ENCODE assay signal across 32 cellular contexts in genomic region chr17:62805234-62805633, GRCh38. TPM values are rescaled to one million over a fixed set of nuclear protein-coding genes. Genes with fewer than 3 reads are reported as not detected.
DNase-seq lines count a peak whose midpoint lies in the region; ATAC-seq and TF ChIP-seq lines count a peak whose summit lies in the region.
"Had no signal": no experiment of that assay in that cellular context is flagged by ENCODE, and none has a peak within 500 bp of the region (broad histone marks: within the 10 kb centered on the region; RNA-seq: fewer than 3 reads in every experiment).

No MANE protein-coding gene starts in this region.

- no peaks in the 10 kb centered on the region for H4K20me1 ChIP-seq in osteoblast (ENCODE audit: insufficient read depth, low read length)

- H3K36me3 Mint-ChIP-seq in HFFc6 (ENCODE audit: low read depth) = no peaks in the 10 kb centered on the region
- H3K36me3 Mint-ChIP-seq: activated naive CD4-positive, alpha-beta T cell treated with anti-CD3 and anti-CD28 coated beads, Interleukin-2, amount 10 ng/mL, durations not matched to agents 7 days and 5 days; brain; natural killer cell had no signal

- H3K4me3 Mint-ChIP-seq in HFFc6 = peak overlapping the region; percentile 74
- H3K4me3 Mint-ChIP-seq: activated CD8-positive, alpha-beta T cell treated with anti-CD3 and anti-CD28 coated beads, Interleukin-2, amount 10 ng/mL, durations not matched to agents 7 days and 5 days; activated naive CD4-positive, alpha-beta T cell treated with anti-CD3 and anti-CD28 coated beads, Interleukin-2, amount 10 ng/mL, durations not matched to agents 7 days and 5 days; activated T-helper 17 cell treated with anti-CD3 and anti-CD28 coated beads, Interleukin-2, amount 50 U/mL, for 72 hours; brain; natural killer cell; T-helper 2 cell treated with Interferon-gamma antibody and Interleukin-4, amounts not matched to agents 5 μg/mL and 100 μg/mL, for 36 hours had no signal

- peak overlapping the region; percentile 75 for H3K27ac ChIP-seq in brain microvascular endothelial cell
- peak overlapping the region; percentile 87 for H3K27ac ChIP-seq in osteoblast (ENCODE audit: low read depth, low read length)
- H3K27ac ChIP-seq: adrenal gland, dorsolateral prefrontal cortex, gastroesophageal sphincter, hepatocyte, psoas muscle, WERI-Rb-1 had no signal

- no peak for TF ChIP-seq CTCF in AG10803 (conservative IDR thresholded peaks at IDR 0.05; ENCODE audit: low read length)
- no peak for TF ChIP-seq CTCF in HFFc6 (IDR thresholded peaks at IDR 0.05)
- no peak for TF ChIP-seq CTCF in brain microvascular endothelial cell (IDR thresholded peaks at IDR 0.05; ENCODE audit: low read depth, low read length, missing control alignments)
- TF ChIP-seq CTCF in osteoblast (IDR thresholded peaks at IDR 0.05; ENCODE audit: extremely low read depth, low read depth, low read length) = no peak

- H3K27me3 ChIP-seq in brain microvascular endothelial cell (replicated peaks) = no peaks in the 10 kb centered on the region
- H3K27me3 ChIP-seq in osteoblast (ENCODE audit: insufficient read depth, low read length) = no peaks in the 10 kb centered on the region
- H3K27me3 ChIP-seq: hepatocyte had no signal

- peaks cover 13% of the 10 kb centered on the region for H3K4me1 ChIP-seq in osteoblast (ENCODE audit: insufficient read depth, low read length)
- H3K4me1 ChIP-seq: psoas muscle had no signal

- peaks cover 3% of the 10 kb centered on the region for H3K27me3 Mint-ChIP-seq in HFFc6 (ENCODE audit: insufficient read depth)

- no peaks in the 10 kb centered on the region for H3K9me3 ChIP-seq in osteoblast (ENCODE audit: low read depth, low read length)
- H3K9me3 ChIP-seq: adrenal gland, gastroesophageal sphincter, HAP-1, psoas muscle had no signal

- no peak overlapping the region for H2AFZ ChIP-seq in osteoblast (ENCODE audit: low read length)
- H2AFZ ChIP-seq: hepatocyte had no signal

- DNase-seq in AG10803 (ENCODE audit: low read depth) = peak; percentile 43
- peak; percentile 40 for DNase-seq in HFFc6
- no peak for DNase-seq in brain microvascular endothelial cell
- peak; percentile 91 for DNase-seq in osteoblast (ENCODE audit: insufficient read length, low spot score, missing footprints)
- no peak for DNase-seq in left ventricle myocardium superior
- no peak for DNase-seq in stimulated activated CD4-positive, alpha-beta T cell treated with anti-CD3 and anti-CD28 coated beads, Interleukin-12 subunit alpha, Interleukin-12 subunit beta, amount 100 ng/mL, for 4 hours
- DNase-seq: ACHN; activated CD4-positive, alpha-beta T cell treated with anti-CD3 and anti-CD28 coated beads for 4 hours; activated CD8-positive, alpha-beta T cell treated with anti-CD3 and anti-CD28 coated beads, Interleukin-2, amount 10 ng/mL, durations not matched to agents 7 days and 5 days; activated naive CD4-positive, alpha-beta T cell treated with anti-CD3 and anti-CD28 coated beads, Interleukin-2, amount 10 ng/mL, durations not matched to agents 7 days and 5 days; cerebellar nuclear complex; DMS153; dorsolateral prefrontal cortex; natural killer cell; NCI-H1048; NCI-H1694; NCI-H446 treated with DMSO at 0.1 percent for 48 hours; nucleus accumbens; psoas muscle; stimulated activated naive CD4-positive, alpha-beta T cell treated with Interleukin-2 at 50 U/mL for 16 hours; WERI-Rb-1 had no signal

- ATAC-seq in left ventricle myocardium superior (no peak), GM18907 (IDR thresholded peaks at IDR 0.05; ENCODE audit: unreplicated experiment) (no peak)
- ATAC-seq: activated CD8-positive, alpha-beta T cell treated with anti-CD3 and anti-CD28 coated beads, Interleukin-2, amount 10 ng/mL, durations not matched to agents 7 days and 5 days; activated T-helper 17 cell treated with anti-CD3 and anti-CD28 coated beads, Interleukin-2, amount 50 U/mL, for 72 hours; gastroesophageal sphincter; natural killer cell; psoas muscle had no signal

- no peaks in the 10 kb centered on the region for H3K9me3 Mint-ChIP-seq in HFFc6
- H3K9me3 Mint-ChIP-seq: activated naive CD4-positive, alpha-beta T cell treated with anti-CD3 and anti-CD28 coated beads, Interleukin-2, amount 10 ng/mL, durations not matched to agents 7 days and 5 days; activated T-helper 17 cell treated with anti-CD3 and anti-CD28 coated beads, Interleukin-2, amount 50 U/mL, for 72 hours; natural killer cell; T-helper 2 cell treated with Interferon-gamma antibody and Interleukin-4, amounts not matched to agents 5 μg/mL and 100 μg/mL, for 36 hours had no signal

- H3K4me1 Mint-ChIP-seq in HFFc6 (ENCODE audit: low read depth) = peaks cover 50% of the 10 kb centered on the region
- H3K4me1 Mint-ChIP-seq: activated naive CD4-positive, alpha-beta T cell treated with anti-CD3 and anti-CD28 coated beads, Interleukin-2, amount 10 ng/mL, durations not matched to agents 7 days and 5 days; natural killer cell had no signal

- H3K4me3 ChIP-seq in AG10803 (ENCODE audit: low read length) (no peak overlapping the region), brain microvascular endothelial cell (ENCODE audit: low read depth, low read length) (no peak overlapping the region), osteoblast (ENCODE audit: insufficient read depth, low read length) (peak overlapping the region; percentile 12)
- H3K4me3 ChIP-seq: adrenal gland, dorsolateral prefrontal cortex, gastroesophageal sphincter, HAP-1, hepatocyte, lung, psoas muscle had no signal

- H3K36me3 ChIP-seq in brain microvascular endothelial cell (replicated peaks) (no peaks in the 10 kb centered on the region), osteoblast (ENCODE audit: insufficient read depth, low read length) (no peaks in the 10 kb centered on the region)
- H3K36me3 ChIP-seq: adrenal gland, gastroesophageal sphincter, HAP-1, WERI-Rb-1 had no signal

- in situ Hi-C loops in brain microvascular endothelial cell (cut with HindIII; ENCODE audit: low pct_ligation_motif_present, low sequenced_read_pairs) = no loop called here

- H3K79me2 ChIP-seq in osteoblast (ENCODE audit: insufficient read depth, low read length) = no peaks in the 10 kb centered on the region
- H3K79me2 ChIP-seq: hepatocyte had no signal

- intact Hi-C loops in left ventricle myocardium superior (cut with micrococcal nuclease) = no loop called here

- peak overlapping the region; percentile 91 for H3K27ac Mint-ChIP-seq in HFFc6
- H3K27ac Mint-ChIP-seq: activated CD8-positive, alpha-beta T cell treated with anti-CD3 and anti-CD28 coated beads, Interleukin-2, amount 10 ng/mL, durations not matched to agents 7 days and 5 days; activated naive CD4-positive, alpha-beta T cell treated with anti-CD3 and anti-CD28 coated beads, Interleukin-2, amount 10 ng/mL, durations not matched to agents 7 days and 5 days; activated T-helper 17 cell treated with anti-CD3 and anti-CD28 coated beads, Interleukin-2, amount 50 U/mL, for 72 hours; brain; natural killer cell; T-helper 2 cell treated with Interferon-gamma antibody and Interleukin-4, amounts not matched to agents 5 μg/mL and 100 μg/mL, for 36 hours had no signal

- H3K4me2 ChIP-seq in osteoblast (ENCODE audit: insufficient read depth, low read length) = peak overlapping the region; percentile 64
- H3K4me2 ChIP-seq: hepatocyte had no signal

RNA-seq across cellular contexts. Expression of gene MARCHF10, which starts 2.9 kb away (rescaled TPM):
- total RNA-seq in HFFc6 (2021; fragmentation: NEBNext Ultra II Directional; extraction: Animal tissue kit (Norgen Biotek cat#: 25700)) = 1 to 10 TPM in 2 of 6 experiments, under 1 TPM in 4; 0.46 to 1.5 (median 0.89) TPM
- total RNA-seq in osteoblast (under 0.01 TPM in 1 of 2 replicates, not detected in the other), left ventricle myocardium superior (not detected)
- total RNA-seq: activated CD8-positive, alpha-beta T cell treated with anti-CD3 and anti-CD28 coated beads, Interleukin-2, amount 10 ng/mL, durations not matched to agents 7 days and 5 days; adrenal gland; G401; hepatocyte; mononuclear cell; psoas muscle had no signal

Comparison
In these comparisons a context has a peak if more than half of its experiments do, and no peak if none do; other contexts are left out.
1. DNase-seq: peak in AG10803 (single experiment), HFFc6 (single experiment) and osteoblast (single experiment); none in brain microvascular endothelial cell (single experiment), left ventricle myocardium superior (single experiment) and stimulated activated CD4-positive, alpha-beta T cell treated with anti-CD3 and anti-CD28 coated beads, Interleukin-12 subunit alpha, Interleukin-12 subunit beta, amount 100 ng/mL, for 4 hours (single experiment).